30 cellular contexts compared by ENCODE assay signal in the genomic region with DNA sequence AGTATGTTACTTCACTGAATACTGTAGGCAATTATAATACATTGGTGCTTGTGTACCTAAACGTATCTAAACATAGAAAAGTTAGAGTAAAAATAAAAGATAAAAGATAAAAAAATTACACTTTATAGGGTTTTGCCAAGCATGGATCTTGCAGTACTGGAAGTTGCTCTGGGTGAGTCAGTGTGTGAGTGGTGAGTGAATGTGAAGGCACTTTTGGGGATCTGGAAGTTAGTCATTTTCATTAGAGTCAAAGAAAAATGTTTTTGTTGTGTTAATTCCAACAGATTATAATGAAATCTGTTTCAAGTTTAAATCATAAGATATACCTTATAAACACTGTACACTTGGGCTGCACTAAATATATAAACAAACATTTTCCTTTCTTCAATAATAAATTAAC. TPM values are rescaled to one million over a fixed set of nuclear protein-coding genes. Genes with fewer than 3 reads are reported as not detected.
"Had no signal": no experiment of that assay in that cellular context is flagged by ENCODE, and none has a peak within 500 bp of the region (broad histone marks: within the 10 kb centered on the region; RNA-seq: fewer than 3 reads in every experiment).

No MANE protein-coding gene starts in this region.

- DNase-seq: cortex of kidney; effector memory CD8-positive, alpha-beta T cell; foreskin fibroblast; gastrocnemius medialis; head of caudate nucleus; left ventricle myocardium superior; natural killer cell; occipital lobe; ovary; posterior cingulate gyrus; psoas muscle; right cardiac atrium; stimulated activated CD4-positive, alpha-beta T cell treated with anti-CD3 and anti-CD28 coated beads, Interleukin-15, amount 100 ng/mL, for 24 hours; stimulated activated CD4-positive, alpha-beta T cell treated with anti-CD3 and anti-CD28 coated beads, Interleukin-2, amount 100 ng/mL, for 48 hours; stimulated activated naive B cell treated with anti-CD40 and anti-IgM and Interleukin-4, amounts not matched to agents 10 μg/mL and 1 μg/mL and 100 μg/mL, for 72 hours; thyroid gland; trophoblast cell had no signal

- H3K9me3 ChIP-seq: gastrocnemius medialis, psoas muscle, thyroid gland had no signal

- H3K36me3 Mint-ChIP-seq: memory B cell; natural killer cell; stimulated activated naive B cell treated with anti-CD40 and anti-IgM and Interleukin-4, amounts not matched to agents 10 μg/mL and 1 μg/mL and 100 μg/mL, for 72 hours had no signal

- H3K36me3 ChIP-seq: esophagus muscularis mucosa, gastrocnemius medialis, ovary, thyroid gland had no signal

- H3K4me3 Mint-ChIP-seq: effector memory CD8-positive, alpha-beta T cell; memory B cell; natural killer cell; stimulated activated naive B cell treated with anti-CD40 and anti-IgM and Interleukin-4, amounts not matched to agents 10 μg/mL and 1 μg/mL and 100 μg/mL, for 72 hours; stimulated activated naive CD8-positive, alpha-beta T cell treated with anti-CD3 and anti-CD28 coated beads, Interleukin-15, Interleukin-2, amounts not matched to agents 100 ng/mL and 50 ng/mL, for 24 hours had no signal

- H3K27ac ChIP-seq: epithelial cell of prostate, esophagus muscularis mucosa, gastrocnemius medialis, ovary, psoas muscle, skin epidermis, thyroid gland had no signal

- H3K27ac Mint-ChIP-seq: effector memory CD8-positive, alpha-beta T cell; memory B cell; natural killer cell; stimulated activated naive B cell treated with anti-CD40 and anti-IgM and Interleukin-4, amounts not matched to agents 10 μg/mL and 1 μg/mL and 100 μg/mL, for 72 hours; stimulated activated naive CD8-positive, alpha-beta T cell treated with anti-CD3 and anti-CD28 coated beads, Interleukin-15, Interleukin-2, amounts not matched to agents 100 ng/mL and 50 ng/mL, for 24 hours had no signal

- H3K27me3 ChIP-seq: gastrocnemius medialis, ovary, thyroid gland had no signal

- H3K4me3 ChIP-seq: esophagus muscularis mucosa, gastrocnemius medialis, lung, ovary, psoas muscle, skin epidermis, thyroid gland had no signal

- H3K4me1 Mint-ChIP-seq: memory B cell had no signal

- H3K4me1 ChIP-seq: esophagus muscularis mucosa, gastrocnemius medialis, psoas muscle had no signal

- ATAC-seq: effector memory CD8-positive, alpha-beta T cell; gastrocnemius medialis; left ventricle myocardium superior; natural killer cell; psoas muscle; right cardiac atrium; stimulated activated naive B cell treated with anti-CD40 and anti-IgM and Interleukin-4, amounts not matched to agents 10 μg/mL and 1 μg/mL and 100 μg/mL, for 72 hours had no signal

- H3K9me3 Mint-ChIP-seq: effector memory CD8-positive, alpha-beta T cell; natural killer cell had no signal

- FAIRE-seq: keratinocyte had no signal

RNA-seq across cellular contexts. Expression of a gene that starts 3.3 kb away (rescaled TPM):
- total RNA-seq: dermis microvascular lymphatic vessel endothelial cell, esophagus muscularis mucosa, glomerular endothelial cell, left ventricle myocardium superior, lung, mononuclear cell, natural killer cell, ovary, psoas muscle, renal cortical epithelial cell, right cardiac atrium, thyroid gland, urinary bladder had no signal
- polyA plus RNA-seq: keratinocyte, lung, neural cell, ovary, psoas muscle, right cardiac atrium, urinary bladder had no signal
